In the genomic region with DNA sequence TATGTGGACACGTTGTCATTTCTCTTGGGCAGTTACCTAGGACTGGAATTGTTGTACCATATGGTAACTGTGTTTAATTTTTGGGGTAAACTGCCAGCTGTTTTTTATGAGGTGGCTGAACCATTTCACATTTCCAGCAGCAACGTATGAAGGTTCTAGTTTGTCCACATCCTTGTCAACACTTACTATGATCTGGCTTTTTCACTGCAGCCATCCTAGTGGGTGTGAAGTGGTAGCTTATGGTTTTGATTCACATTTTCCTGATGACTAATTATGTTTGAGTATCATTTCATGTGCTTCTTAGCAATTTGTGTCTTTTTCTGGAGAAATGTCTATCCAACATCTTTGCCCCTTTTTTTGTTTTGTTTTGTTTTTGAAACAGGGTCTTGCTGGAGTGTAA, we compare ENCODE assay signal across 22 cellular contexts.
"Had no signal": no experiment of that assay in that cellular context is flagged by ENCODE, and none has a peak within 500 bp of the region (broad histone marks: within the 10 kb centered on the region; RNA-seq: fewer than 3 reads in every experiment).

No MANE protein-coding gene starts in this region.

- H3K4me1 Mint-ChIP-seq: activated naive CD8-positive, alpha-beta T cell treated with anti-CD3 and anti-CD28 coated beads, Interleukin-2, amount 10 ng/mL, durations not matched to agents 7 days and 5 days; WTC11 had no signal

- H3K27me3 ChIP-seq: tibial artery had no signal

- H3K4me3 ChIP-seq: coronary artery, skin epidermis, tibial artery had no signal

- H3K4me3 Mint-ChIP-seq: activated naive CD8-positive, alpha-beta T cell treated with anti-CD3 and anti-CD28 coated beads, Interleukin-2, amount 10 ng/mL, durations not matched to agents 7 days and 5 days; nephron; stimulated activated naive CD8-positive, alpha-beta T cell treated with anti-CD3 and anti-CD28 coated beads, Interleukin-15, amount 100 ng/mL, for 72 hours; T-helper 1 cell treated with Interleukin-12 subunit alpha and Interleukin-12 subunit beta and Interleukin-4 antibody, amounts not matched to agents 30 μg/mL and 1 μg/mL, for 36 hours; WTC11 had no signal

- ATAC-seq: left colon; right cardiac atrium; stimulated activated naive CD8-positive, alpha-beta T cell treated with anti-CD3 and anti-CD28 coated beads, Interleukin-15, amount 100 ng/mL, for 72 hours; WTC11 had no signal

- H2AFZ ChIP-seq: parathyroid adenoma had no signal

- FAIRE-seq: keratinocyte had no signal

- H3K79me2 ChIP-seq: parathyroid adenoma had no signal

- H3K9me3 Mint-ChIP-seq: activated naive CD8-positive, alpha-beta T cell treated with anti-CD3 and anti-CD28 coated beads, Interleukin-2, amount 10 ng/mL, durations not matched to agents 7 days and 5 days; nephron; T-helper 1 cell treated with Interleukin-12 subunit alpha and Interleukin-12 subunit beta and Interleukin-4 antibody, amounts not matched to agents 30 μg/mL and 1 μg/mL, for 36 hours; WTC11 had no signal

- H3K36me3 ChIP-seq: tibial artery had no signal

- H3K27ac ChIP-seq: parathyroid adenoma, skin epidermis, tibial artery had no signal

- H3K36me3 Mint-ChIP-seq: WTC11 had no signal

- H3K27me3 Mint-ChIP-seq: activated naive CD8-positive, alpha-beta T cell treated with anti-CD3 and anti-CD28 coated beads, Interleukin-2, amount 10 ng/mL, durations not matched to agents 7 days and 5 days; stimulated activated naive CD8-positive, alpha-beta T cell treated with anti-CD3 and anti-CD28 coated beads, Interleukin-15, amount 100 ng/mL, for 72 hours had no signal

- H3K9me3 ChIP-seq: tibial artery had no signal

- H3K27ac Mint-ChIP-seq: activated naive CD8-positive, alpha-beta T cell treated with anti-CD3 and anti-CD28 coated beads, Interleukin-2, amount 10 ng/mL, durations not matched to agents 7 days and 5 days; T-helper 1 cell treated with Interleukin-12 subunit alpha and Interleukin-12 subunit beta and Interleukin-4 antibody, amounts not matched to agents 30 μg/mL and 1 μg/mL, for 36 hours; WTC11 had no signal

- DNase-seq: activated CD4-positive, alpha-beta T cell treated with anti-CD3 and anti-CD28 coated beads for 4 hours; activated CD8-positive, alpha-beta memory T cell treated with anti-CD3 and anti-CD28 coated beads for 24 hours; activated CD8-positive, alpha-beta memory T cell treated with anti-CD3 and anti-CD28 coated beads, Interleukin-2, amount 50 U/mL, for 4 hours; activated gamma-delta T cell treated with Interleukin-2 at 50 U/mL for 16 hours; activated naive CD8-positive, alpha-beta T cell treated with anti-CD3 and anti-CD28 coated beads, Interleukin-2, amount 10 ng/mL, durations not matched to agents 7 days and 5 days; amygdala; cerebellar nuclear complex; foreskin fibroblast; mesenchymal stem cell; right cardiac atrium; stimulated activated CD4-positive, alpha-beta T cell treated with anti-CD3 and anti-CD28 coated beads, Interleukin-1b, Interleukin-23, amount 100 ng/mL, for 48 hours; stimulated activated naive CD8-positive, alpha-beta T cell treated with anti-CD3 and anti-CD28 coated beads, Interleukin-15, amount 100 ng/mL, for 72 hours; T1000 had no signal

- H3K9ac ChIP-seq: parathyroid adenoma had no signal
